ENCODE assay signal across 10 cellular contexts in the genomic region with DNA sequence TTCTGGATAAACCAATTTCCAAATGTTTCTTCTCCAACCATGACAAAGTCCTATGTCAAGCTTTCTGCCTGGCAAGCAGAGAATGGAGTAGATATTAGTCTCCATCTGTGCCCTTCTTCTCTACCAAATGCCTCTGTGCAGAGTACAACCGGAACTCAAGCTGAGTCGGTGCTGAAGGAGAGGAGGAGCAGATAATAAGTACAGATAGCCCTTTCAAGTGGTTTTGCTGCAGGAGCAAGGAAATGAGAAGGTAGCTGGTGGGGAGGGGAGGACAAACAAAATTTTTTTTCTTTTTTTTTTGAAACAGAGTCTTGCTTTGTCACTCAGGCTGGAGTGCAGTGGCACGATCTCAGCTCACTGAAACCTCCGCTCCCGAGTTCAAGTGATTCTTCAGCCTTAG. TPM values are rescaled to one million over a fixed set of nuclear protein-coding genes. Genes with fewer than 3 reads are reported as not detected.
A peak's percentile ranks its signal among the peaks of the same experiment; 100 is the strongest.
DNase-seq lines count a peak whose midpoint lies in the region; ATAC-seq lines count a peak whose summit lies in the region.
"Had no signal": no experiment of that assay in that cellular context is flagged by ENCODE, and none has a peak within 500 bp of the region (broad histone marks: within the 10 kb centered on the region; RNA-seq: fewer than 3 reads in every experiment).

No MANE protein-coding gene starts in this region.

- POLR2A ChIA-PET in activated CD8-positive, alpha-beta T cell treated with anti-CD3 and anti-CD28 coated beads, Interleukin-2, amount 10 ng/mL, durations not matched to agents 7 days and 5 days (lab: Charles Lee): interaction anchor here (0.5 to 3.9 kb wide), 5 partner anchors 10 to 452 kb away, joined by 3 to 58 read pairs (median 3); a partner anchor contains a TSS

- H3K4me3 Mint-ChIP-seq in activated CD8-positive, alpha-beta memory T cell treated with anti-CD3 and anti-CD28 coated beads, Interleukin-2, amount 10 ng/mL, durations not matched to agents 7 days and 5 days: peak overlapping the region; percentile 46
- H3K4me3 Mint-ChIP-seq in activated CD8-positive, alpha-beta T cell treated with anti-CD3 and anti-CD28 coated beads, Interleukin-2, amount 10 ng/mL, durations not matched to agents 7 days and 5 days: peak overlapping the region; percentile 54

- H3K4me1 Mint-ChIP-seq in activated CD8-positive, alpha-beta memory T cell treated with anti-CD3 and anti-CD28 coated beads, Interleukin-2, amount 10 ng/mL, durations not matched to agents 7 days and 5 days: peaks cover 63% of the 10 kb centered on the region
- peaks cover 62% of the 10 kb centered on the region for H3K4me1 Mint-ChIP-seq in activated CD8-positive, alpha-beta T cell treated with anti-CD3 and anti-CD28 coated beads, Interleukin-2, amount 10 ng/mL, durations not matched to agents 7 days and 5 days (ENCODE audit: low read depth)

- peak overlapping the region; percentile 93 for H3K27ac Mint-ChIP-seq in activated CD8-positive, alpha-beta memory T cell treated with anti-CD3 and anti-CD28 coated beads, Interleukin-2, amount 10 ng/mL, durations not matched to agents 7 days and 5 days
- peak overlapping the region; percentile 77 for H3K27ac Mint-ChIP-seq in activated CD8-positive, alpha-beta T cell treated with anti-CD3 and anti-CD28 coated beads, Interleukin-2, amount 10 ng/mL, durations not matched to agents 7 days and 5 days

- no peaks in the 10 kb centered on the region for H3K27me3 Mint-ChIP-seq in activated CD8-positive, alpha-beta memory T cell treated with anti-CD3 and anti-CD28 coated beads, Interleukin-2, amount 10 ng/mL, durations not matched to agents 7 days and 5 days
- no peaks in the 10 kb centered on the region for H3K27me3 Mint-ChIP-seq in activated CD8-positive, alpha-beta T cell treated with anti-CD3 and anti-CD28 coated beads, Interleukin-2, amount 10 ng/mL, durations not matched to agents 7 days and 5 days (ENCODE audit: low read depth)

- CTCF ChIA-PET in activated CD8-positive, alpha-beta memory T cell treated with anti-CD3 and anti-CD28 coated beads, Interleukin-2, amount 10 ng/mL, durations not matched to agents 7 days and 5 days (lab: Charles Lee): interaction anchor here (0.9 to 1.2 kb wide), 5 partner anchors 9 to 120 kb away, joined by 3 to 8 read pairs (median 5); a partner anchor contains a TSS
- CTCF ChIA-PET in activated CD8-positive, alpha-beta T cell treated with anti-CD3 and anti-CD28 coated beads, Interleukin-2, amount 10 ng/mL, durations not matched to agents 7 days and 5 days (lab: Charles Lee): interaction anchor here (0.9 to 1.2 kb wide), 5 partner anchors 9 to 119 kb away, joined by 3 to 10 read pairs (median 5); a partner anchor contains a TSS

- peaks cover 2% of the 10 kb centered on the region for H3K9me3 Mint-ChIP-seq in activated CD8-positive, alpha-beta memory T cell treated with anti-CD3 and anti-CD28 coated beads, Interleukin-2, amount 10 ng/mL, durations not matched to agents 7 days and 5 days (ENCODE audit: low read depth)
- peaks cover 31% of the 10 kb centered on the region for H3K9me3 Mint-ChIP-seq in activated CD8-positive, alpha-beta T cell treated with anti-CD3 and anti-CD28 coated beads, Interleukin-2, amount 10 ng/mL, durations not matched to agents 7 days and 5 days (ENCODE audit: insufficient read depth)

- peak; percentile 86 for ATAC-seq in activated CD8-positive, alpha-beta memory T cell treated with anti-CD3 and anti-CD28 coated beads, Interleukin-2, amount 10 ng/mL, durations not matched to agents 7 days and 5 days
- peak; percentile 96 for ATAC-seq in activated CD8-positive, alpha-beta T cell treated with anti-CD3 and anti-CD28 coated beads, Interleukin-2, amount 10 ng/mL, durations not matched to agents 7 days and 5 days
- peak; percentile 86 for ATAC-seq in stimulated activated naive CD8-positive, alpha-beta T cell treated with anti-CD3 and anti-CD28 coated beads, Interleukin-15, Interleukin-2, amounts not matched to agents 100 U/mL and 50 U/mL, for 24 hours
- no peak for ATAC-seq in GM21737 (IDR thresholded peaks at IDR 0.05; ENCODE audit: unreplicated experiment)
- ATAC-seq: left colon had no signal

- H3K36me3 Mint-ChIP-seq in activated CD8-positive, alpha-beta memory T cell treated with anti-CD3 and anti-CD28 coated beads, Interleukin-2, amount 10 ng/mL, durations not matched to agents 7 days and 5 days: peaks cover 29% of the 10 kb centered on the region
- H3K36me3 Mint-ChIP-seq in activated CD8-positive, alpha-beta T cell treated with anti-CD3 and anti-CD28 coated beads, Interleukin-2, amount 10 ng/mL, durations not matched to agents 7 days and 5 days (ENCODE audit: low read depth): peaks cover 42% of the 10 kb centered on the region

- DNase-seq in activated CD8-positive, alpha-beta memory T cell treated with anti-CD3 and anti-CD28 coated beads, Interleukin-2, amount 10 ng/mL, durations not matched to agents 7 days and 5 days: peak; percentile 72
- DNase-seq in activated CD8-positive, alpha-beta memory T cell treated with anti-CD3 and anti-CD28 coated beads, Interleukin-2, amount 50 U/mL, for 48 hours: no peak
- peak; percentile 76 for DNase-seq in activated CD8-positive, alpha-beta T cell treated with anti-CD3 and anti-CD28 coated beads, Interleukin-2, amount 10 ng/mL, durations not matched to agents 7 days and 5 days
- DNase-seq in central memory CD4-positive, alpha-beta T cell: peak; percentile 91
- DNase-seq in stimulated activated naive CD8-positive, alpha-beta T cell treated with anti-CD3 and anti-CD28 coated beads, Interleukin-15, Interleukin-2, amounts not matched to agents 100 U/mL and 50 U/mL, for 24 hours: peak; percentile 27
- DNase-seq in cerebellum (ENCODE audit: low spot score) (no peak), DMS79 treated with DMSO at 0.1 percent for 48 hours (lab: John Stamatoyannopoulos, UW) (no peak)
- DNase-seq: Kasumi-1, left colon had no signal

RNA-seq across cellular contexts. Expression of a gene that starts 14.2 kb away (rescaled TPM):
- 10 to 100 TPM; 19.1 to 34.6 TPM for total RNA-seq in activated CD8-positive, alpha-beta memory T cell treated with anti-CD3 and anti-CD28 coated beads, Interleukin-2, amount 10 ng/mL, durations not matched to agents 7 days and 5 days
- 10 to 100 TPM; 24.2 to 25.7 TPM for total RNA-seq in activated CD8-positive, alpha-beta T cell treated with anti-CD3 and anti-CD28 coated beads, Interleukin-2, amount 10 ng/mL, durations not matched to agents 7 days and 5 days
- total RNA-seq in cerebellum: 10.6 TPM

Comparison
In these comparisons a context has a peak if more than half of its experiments do, and no peak if none do; other contexts are left out.
1. DNase-seq: peak in activated CD8-positive, alpha-beta memory T cell treated with anti-CD3 and anti-CD28 coated beads, Interleukin-2, amount 10 ng/mL, durations not matched to agents 7 days and 5 days (single experiment), activated CD8-positive, alpha-beta T cell treated with anti-CD3 and anti-CD28 coated beads, Interleukin-2, amount 10 ng/mL, durations not matched to agents 7 days and 5 days (single experiment), central memory CD4-positive, alpha-beta T cell (single experiment) and stimulated activated naive CD8-positive, alpha-beta T cell treated with anti-CD3 and anti-CD28 coated beads, Interleukin-15, Interleukin-2, amounts not matched to agents 100 U/mL and 50 U/mL, for 24 hours (single experiment); none in activated CD8-positive, alpha-beta memory T cell treated with anti-CD3 and anti-CD28 coated beads, Interleukin-2, amount 50 U/mL, for 48 hours (single experiment), cerebellum (single experiment) and DMS79 treated with DMSO at 0.1 percent for 48 hours (single experiment).